In genomic region chr1:111141245-111141644, GRCh38 we compare ENCODE assay signal across 8 cellular contexts. TPM values are rescaled to one million over a fixed set of nuclear protein-coding genes. Genes with fewer than 3 reads are reported as not detected.
DNase-seq lines count a peak whose midpoint lies in the region; ATAC-seq, FAIRE-seq and TF ChIP-seq lines count a peak whose summit lies in the region.

No MANE protein-coding gene starts in this region.

- H3K27ac Mint-ChIP-seq in HFFc6 = peak overlapping the region; percentile 94
- peak overlapping the region; percentile 98 for H3K27ac Mint-ChIP-seq in mesothelial cell of epicardium

- no peak for FAIRE-seq in K562 (lab: Jason Lieb, UNC)

- DNase-seq in HFFc6 = no peak
- no peak for DNase-seq in K562 (ENCODE audit: extremely low read depth in 1 of 4, low spot score in 3 of 4)
- DNase-seq in mesothelial cell of epicardium (ENCODE audit: low spot score in 2 of 2, unreplicated experiment in 2 of 2) = no peak
- DNase-seq in NCI-H2029 (lab: John Stamatoyannopoulos, UW) = no peak
- DNase-seq in AG08396 (ENCODE audit: low spot score) = no peak
- no peak for DNase-seq in body of pancreas

- TF ChIP-seq CTCF in HFFc6 (IDR thresholded peaks at IDR 0.05) = no peak
- TF ChIP-seq CTCF in K562 (IDR thresholded peaks at IDR 0.05 in 2 of 3, conservative IDR thresholded peaks at IDR 0.05 in 1 of 3; ENCODE audit: insufficient read depth in 2 of 3, low read depth in 1 of 3, low read length in 3 of 3) = no peak
- TF ChIP-seq CTCF in mesothelial cell of epicardium (IDR thresholded peaks at IDR 0.05; ENCODE audit: unreplicated experiment) = no peak
- no peak for TF ChIP-seq CTCF in body of pancreas (IDR thresholded peaks at IDR 0.05)

- BruUV-seq in K562 (replicated peaks; lab: Mats Ljungman, UMichigan) = no TSS peak

- no peaks in the 10 kb centered on the region for H3K9me1 ChIP-seq in K562 (ENCODE audit: control insufficient read depth, insufficient read depth, low read length)

- intact Hi-C loops in K562 (cut with micrococcal nuclease) (no loop called here), body of pancreas (cut with DNase I) (no loop called here)

- H4K20me1 ChIP-seq in K562 (replicated peaks; ENCODE audit: control insufficient read depth, insufficient read depth, low read length) = peaks cover 10% of the 10 kb centered on the region; the same call in 1 of the 2 replicates

- peaks cover 52% of the 10 kb centered on the region for H3K4me1 Mint-ChIP-seq in HFFc6 (ENCODE audit: low read depth)
- H3K4me1 Mint-ChIP-seq in mesothelial cell of epicardium = peaks cover 28% of the 10 kb centered on the region

- POLR2A ChIA-PET in K562 (lab: Yijun Ruan, JAX) = interaction anchor here (0.6 to 2.8 kb wide), 3 partner anchors 9 to 523 kb away, joined by 3 to 13 read pairs (median 4); no protein-coding TSS in a partner anchor

- CTCF ChIA-PET in K562 (lab: Yijun Ruan, JAX; ENCODE audit: low intra/inter-chr PET ratio) = no interaction called here

- H3K4me1 ChIP-seq in ACC112 (ENCODE audit: control insufficient read depth, insufficient read depth, low read length, unreplicated experiment) (peaks cover 15% of the 10 kb centered on the region), K562 (replicated peaks in 1 of 2; ENCODE audit: control insufficient read depth in 2 of 2, insufficient read depth in 2 of 2, low read length in 2 of 2) (peaks cover 8 to 18% of the 10 kb centered on the region in 2 experiments; a peak in 4 of 5 replicates), body of pancreas (peaks cover 32% of the 10 kb centered on the region)

- TF ChIP-seq POLR2A in K562 (conservative IDR thresholded peaks at IDR 0.05) (no peak), body of pancreas (IDR thresholded peaks at IDR 0.05) (no peak)

- 2% methylated on average over 2 of the region's 2 CpGs for WGBS in K562 (ENCODE audit: insufficient coverage, low coverage, missing lambda C conversion rate)
- 8 to 10% methylated on average over 2 of the region's 2 CpGs for WGBS in body of pancreas, 2 donors

- ATAC-seq in K562 (no peak), GM19455 (IDR thresholded peaks at IDR 0.05; ENCODE audit: unreplicated experiment) (no peak), body of pancreas (no peak)

- in situ Hi-C loops in K562 (cut with MboI) = no loop called here

- no peaks in the 10 kb centered on the region for H3K9me3 ChIP-seq in K562 (replicated peaks; ENCODE audit: control insufficient read depth, insufficient read depth, low read depth, low read length)
- H3K9me3 ChIP-seq in body of pancreas = no peaks in the 10 kb centered on the region

- H3K36me3 ChIP-seq in ACC112 (ENCODE audit: insufficient read depth, low read length) = peaks cover 4% of the 10 kb centered on the region; the same call in 1 of the 2 replicates
- peaks cover 19% of the 10 kb centered on the region; the same call in 2 of the 3 replicates for H3K36me3 ChIP-seq in K562 (ENCODE audit: control insufficient read depth, insufficient read depth, low read length)
- no peaks in the 10 kb centered on the region for H3K36me3 ChIP-seq in body of pancreas (replicated peaks in 1 of 2; ENCODE audit: insufficient read depth in 1 of 2, low read depth in 2 of 2)

- H2AFZ ChIP-seq in ACC112 (ENCODE audit: low read length, unreplicated experiment) = peak overlapping the region; percentile 89
- no peak overlapping the region for H2AFZ ChIP-seq in K562 (ENCODE audit: low read depth, low read length)

- H3K27me3 Mint-ChIP-seq in HFFc6 (ENCODE audit: insufficient read depth) = peaks cover 2% of the 10 kb centered on the region; the same call in 1 of the 2 replicates
- H3K27me3 Mint-ChIP-seq in mesothelial cell of epicardium (ENCODE audit: low read depth) = no peaks in the 10 kb centered on the region

- no peaks in the 10 kb centered on the region for H3K9me3 Mint-ChIP-seq in HFFc6
- no peaks in the 10 kb centered on the region for H3K9me3 Mint-ChIP-seq in mesothelial cell of epicardium

- H3K9ac ChIP-seq in K562 (ENCODE audit: insufficient read depth in 1 of 2, low read depth in 2 of 2, low read length in 2 of 2) = peak overlapping the region in 1 of 2 experiments; percentile 91; a peak in 2 of 4 replicates

- H3K4me2 ChIP-seq in K562 (ENCODE audit: insufficient read depth, low read length) = peak overlapping the region; percentile 100

- H3K4me3 Mint-ChIP-seq in HFFc6 = peak overlapping the region; percentile 99
- peak overlapping the region; percentile 100 for H3K4me3 Mint-ChIP-seq in mesothelial cell of epicardium

- H3K36me3 Mint-ChIP-seq in HFFc6 (ENCODE audit: low read depth) (peaks cover 11% of the 10 kb centered on the region), mesothelial cell of epicardium (no peaks in the 10 kb centered on the region)

- H3K4me3 ChIP-seq in ACC112 (ENCODE audit: low read depth, low read length) (peak overlapping the region; percentile 94), K562 (peak overlapping the region; percentile 88), body of pancreas (peak overlapping the region in 1 of 2 donors; percentile 73)

- TF ChIP-seq RAD21 in K562 (CRISPR knock-in tag; conservative IDR thresholded peaks at IDR 0.05 in 1 of 2, IDR thresholded peaks at IDR 0.05 in 1 of 2) = no peak

- no peaks in the 10 kb centered on the region for H3K27me3 ChIP-seq in ACC112 (ENCODE audit: insufficient read depth, low read length)
- H3K27me3 ChIP-seq in K562 (ENCODE audit: control insufficient read depth in 2 of 2, insufficient read depth in 2 of 2, low read length in 2 of 2) = no peaks in the 10 kb centered on the region
- no peaks in the 10 kb centered on the region for H3K27me3 ChIP-seq in body of pancreas

- TF ChIP-seq EP300 in K562 (IDR thresholded peaks at IDR 0.05; ENCODE audit: low read length) = no peak

- H3K79me2 ChIP-seq in ACC112 (ENCODE audit: control insufficient read depth, insufficient read depth, low read length, unreplicated experiment) = peaks cover 79% of the 10 kb centered on the region
- H3K79me2 ChIP-seq in K562 (ENCODE audit: control insufficient read depth, insufficient read depth, low read length) = peaks cover 87% of the 10 kb centered on the region

- H3K27ac ChIP-seq in ACC112 (ENCODE audit: low read depth, low read length) (no peak overlapping the region), K562 (ENCODE audit: extremely low read depth, low read depth, low read length) (peak overlapping the region; percentile 93; the same call in 1 of the 3 replicates), body of pancreas (no peak overlapping the region)

RNA-seq across cellular contexts. Expression of gene CEPT1, which starts 1.2 kb away (rescaled TPM):
- 10 to 100 TPM; 26.5 to 38.9 (median 33.5) TPM for total RNA-seq in HFFc6 (2021; fragmentation: NEBNext Ultra II Directional; extraction: Animal tissue kit (Norgen Biotek cat#: 25700))
- 77.6 and 152 TPM in 2 replicates for total RNA-seq in K562 (2011; cell fraction: chromatin; rRNA removed; ENCODE audit: low replicate concordance)
- 38.0 and 48.8 TPM in 2 replicates for total RNA-seq in K562 (2011; cell fraction: nucleolus; rRNA removed)
- 77.7 and 110 TPM in 2 replicates for total RNA-seq in K562 (2011; cell fraction: nucleoplasm; rRNA removed)
- total RNA-seq in K562 (2014; rRNA removed) (24.4 and 25.1 TPM in 2 replicates), K562 (2014; rRNA removed; fragmentation: Illumina TruSeq; extraction: Trizol) (52.7 and 54.1 TPM in 2 replicates), K562 (2015; rRNA removed; fragmentation: Illumina TruSeq; extraction: Trizol) (42.3 and 47.6 TPM in 2 replicates), K562 (2021) (35.5 and 45.7 TPM in 2 replicates), mesothelial cell of epicardium (34.6 to 38.9 TPM (median 35.6 TPM) in 3 replicates), body of pancreas (10 to 100 TPM; 16.9 to 26.0 TPM)
- polyA plus RNA-seq in K562 (2011; rRNA removed) (72.6 and 73.9 TPM in 2 replicates), K562 (2014; fragmentation: Illumina TruSeq; extraction: Trizol) (30.9 and 42.4 TPM in 2 replicates), K562 (2014; fragmentation: Nextera tagmentation; extraction: Ambion mirVana) (10 to 100 TPM; 39.1 to 46.4 TPM), K562 (2014; rRNA removed) (28.0 and 33.1 TPM in 2 replicates)
- 17.1 and 37.5 TPM in 2 replicates for polyA plus RNA-seq in K562 (2011; cell fraction: cytosol; rRNA removed)
- 34.6 and 56.8 TPM in 2 replicates for polyA plus RNA-seq in K562 (2011; cell fraction: nucleus; rRNA removed)
- polyA plus RNA-seq in K562 (2012) = 24.2 and 25.2 TPM in 2 replicates
- 86.2 and 109 TPM in 2 replicates for polyA minus RNA-seq in K562 (2011; rRNA and poly(A)+ RNA removed)
- 21.6 and 23.8 TPM in 2 replicates for polyA minus RNA-seq in K562 (2011; cell fraction: cytosol; rRNA and poly(A)+ RNA removed)
- polyA minus RNA-seq in K562 (2011; cell fraction: nucleus; rRNA and poly(A)+ RNA removed) = 34.6 and 56.8 TPM in 2 replicates

RNA-seq across cellular contexts. Expression of gene DRAM2, which starts 1.4 kb away (rescaled TPM):
- total RNA-seq in HFFc6 (2021; fragmentation: NEBNext Ultra II Directional; extraction: Animal tissue kit (Norgen Biotek cat#: 25700)) = 10 to 100 TPM; 23.6 to 32.0 (median 28.9) TPM
- 55.1 and 79.4 TPM in 2 replicates for total RNA-seq in K562 (2011; cell fraction: chromatin; rRNA removed; ENCODE audit: low replicate concordance)
- 47.5 and 52.1 TPM in 2 replicates for total RNA-seq in K562 (2011; cell fraction: nucleolus; rRNA removed)
- 96.9 and 112 TPM in 2 replicates for total RNA-seq in K562 (2011; cell fraction: nucleoplasm; rRNA removed)
- total RNA-seq in K562 (2014; rRNA removed) (29.0 and 38.2 TPM in 2 replicates), K562 (2014; rRNA removed; fragmentation: Illumina TruSeq; extraction: Trizol) (53.5 and 56.8 TPM in 2 replicates), K562 (2015; rRNA removed; fragmentation: Illumina TruSeq; extraction: Trizol) (43.3 and 44.1 TPM in 2 replicates), K562 (2021) (35.9 and 41.9 TPM in 2 replicates), mesothelial cell of epicardium (29.8 to 37.9 TPM (median 30.3 TPM) in 3 replicates), body of pancreas (10 to 100 TPM; 11.9 to 27.5 TPM)
- polyA plus RNA-seq in K562 (2011; rRNA removed) (158 and 161 TPM in 2 replicates), K562 (2014; fragmentation: Illumina TruSeq; extraction: Trizol) (67.4 and 77.7 TPM in 2 replicates), K562 (2014; fragmentation: Nextera tagmentation; extraction: Ambion mirVana) (100 to 1,000 TPM in 1 of 2 experiments, 10 to 100 TPM in 1; 93.4 to 101 TPM), K562 (2014; rRNA removed) (46.4 and 60.2 TPM in 2 replicates)
- polyA plus RNA-seq in K562 (2011; cell fraction: cytosol; rRNA removed) = 38.2 and 103 TPM in 2 replicates
- 81.1 and 121 TPM in 2 replicates for polyA plus RNA-seq in K562 (2011; cell fraction: nucleus; rRNA removed)
- polyA plus RNA-seq in K562 (2012) = 36.3 and 87.9 TPM in 2 replicates
- 92.2 and 94.6 TPM in 2 replicates for polyA minus RNA-seq in K562 (2011; rRNA and poly(A)+ RNA removed)
- polyA minus RNA-seq in K562 (2011; cell fraction: cytosol; rRNA and poly(A)+ RNA removed) = 27.1 and 32.8 TPM in 2 replicates
- polyA minus RNA-seq in K562 (2011; cell fraction: nucleus; rRNA and poly(A)+ RNA removed) = 19.8 and 33.9 TPM in 2 replicates

RNA-seq across cellular contexts. Expression of gene DENND2D, which starts 59.2 kb away (rescaled TPM):
- 1 to 10 TPM in 5 of 6 experiments, under 1 TPM in 1; 0.92 to 4.0 (median 3.7) TPM for total RNA-seq in HFFc6 (2021; fragmentation: NEBNext Ultra II Directional; extraction: Animal tissue kit (Norgen Biotek cat#: 25700))
- total RNA-seq in K562 (2011; cell fraction: chromatin; rRNA removed; ENCODE audit: low replicate concordance) = not detected in 2 replicates
- not detected in 2 replicates for total RNA-seq in K562 (2011; cell fraction: nucleolus; rRNA removed)
- total RNA-seq in K562 (2011; cell fraction: nucleoplasm; rRNA removed) = not detected in 2 replicates
- total RNA-seq in K562 (2014; rRNA removed) (not detected in 2 replicates), K562 (2014; rRNA removed; fragmentation: Illumina TruSeq; extraction: Trizol) (not detected in 2 replicates), K562 (2015; rRNA removed; fragmentation: Illumina TruSeq; extraction: Trizol) (0.15 TPM in 1 of 2 replicates, not detected in the other), K562 (2021) (0.36 and 0.44 TPM in 2 replicates), mesothelial cell of epicardium (4.1 to 4.8 TPM (median 4.7 TPM) in 3 replicates), body of pancreas (10 to 100 TPM; 16.1 to 35.3 TPM)
- polyA plus RNA-seq in K562 (2011; rRNA removed) (not detected in 2 replicates), K562 (2014; fragmentation: Illumina TruSeq; extraction: Trizol) (0.13 TPM in 1 of 2 replicates, not detected in the other), K562 (2014; fragmentation: Nextera tagmentation; extraction: Ambion mirVana) (under 1 TPM in 1 of 2 experiments, not detected in 1; 0.08 TPM), K562 (2014; rRNA removed) (not detected in 2 replicates)
- polyA plus RNA-seq in K562 (2011; cell fraction: cytosol; rRNA removed) = 0.10 TPM in 1 of 2 replicates, not detected in the other
- not detected in 2 replicates for polyA plus RNA-seq in K562 (2011; cell fraction: nucleus; rRNA removed)
- 0.17 and 0.33 TPM in 2 replicates for polyA plus RNA-seq in K562 (2012)
- 0.11 TPM in 1 of 2 replicates, not detected in the other for polyA minus RNA-seq in K562 (2011; rRNA and poly(A)+ RNA removed)
- not detected in 2 replicates for polyA minus RNA-seq in K562 (2011; cell fraction: cytosol; rRNA and poly(A)+ RNA removed)
- polyA minus RNA-seq in K562 (2011; cell fraction: nucleus; rRNA and poly(A)+ RNA removed) = 0.13 TPM in 1 of 2 replicates, not detected in the other
